Comparison of ENCODE assay signal across 2 cellular contexts in genomic region chr4:122099896-122100295, GRCh38.
TF ChIP-seq lines count a peak whose summit lies in the region.

No MANE protein-coding gene starts in this region.

TF ChIP-seq in IMR-90, 13 proteins besides CTCF, POLR2A, EP300 and RAD21:
- TF ChIP-seq FOS (IDR thresholded peaks at IDR 0.05; ENCODE audit: low read depth, low read length) (0 out of 2 replicates have a peak, but pooled peaks have one; percentile 5), ELK1 (IDR thresholded peaks at IDR 0.05; ENCODE audit: borderline replicate concordance, low read depth, low read length) (no peak)

TF ChIP-seq in H1, 55 proteins besides CTCF, POLR2A, EP300 and RAD21:
- no peak for TF ChIP-seq CTBP2 (IDR thresholded peaks at IDR 0.05; ENCODE audit: borderline replicate concordance, insufficient read depth, insufficient read length, low read length)
- no peak for TF ChIP-seq EZH2 (IDR thresholded peaks at IDR 0.05; ENCODE audit: low read depth, low read length, severe bottlenecking)
- TF ChIP-seq SP1 (IDR thresholded peaks at IDR 0.05; ENCODE audit: low read depth, low read length) = no peak
- TF ChIP-seq CBX5 (IDR thresholded peaks at IDR 0.05; ENCODE audit: low read depth, low read length) = no peak
- TF ChIP-seq, protein P1, sequence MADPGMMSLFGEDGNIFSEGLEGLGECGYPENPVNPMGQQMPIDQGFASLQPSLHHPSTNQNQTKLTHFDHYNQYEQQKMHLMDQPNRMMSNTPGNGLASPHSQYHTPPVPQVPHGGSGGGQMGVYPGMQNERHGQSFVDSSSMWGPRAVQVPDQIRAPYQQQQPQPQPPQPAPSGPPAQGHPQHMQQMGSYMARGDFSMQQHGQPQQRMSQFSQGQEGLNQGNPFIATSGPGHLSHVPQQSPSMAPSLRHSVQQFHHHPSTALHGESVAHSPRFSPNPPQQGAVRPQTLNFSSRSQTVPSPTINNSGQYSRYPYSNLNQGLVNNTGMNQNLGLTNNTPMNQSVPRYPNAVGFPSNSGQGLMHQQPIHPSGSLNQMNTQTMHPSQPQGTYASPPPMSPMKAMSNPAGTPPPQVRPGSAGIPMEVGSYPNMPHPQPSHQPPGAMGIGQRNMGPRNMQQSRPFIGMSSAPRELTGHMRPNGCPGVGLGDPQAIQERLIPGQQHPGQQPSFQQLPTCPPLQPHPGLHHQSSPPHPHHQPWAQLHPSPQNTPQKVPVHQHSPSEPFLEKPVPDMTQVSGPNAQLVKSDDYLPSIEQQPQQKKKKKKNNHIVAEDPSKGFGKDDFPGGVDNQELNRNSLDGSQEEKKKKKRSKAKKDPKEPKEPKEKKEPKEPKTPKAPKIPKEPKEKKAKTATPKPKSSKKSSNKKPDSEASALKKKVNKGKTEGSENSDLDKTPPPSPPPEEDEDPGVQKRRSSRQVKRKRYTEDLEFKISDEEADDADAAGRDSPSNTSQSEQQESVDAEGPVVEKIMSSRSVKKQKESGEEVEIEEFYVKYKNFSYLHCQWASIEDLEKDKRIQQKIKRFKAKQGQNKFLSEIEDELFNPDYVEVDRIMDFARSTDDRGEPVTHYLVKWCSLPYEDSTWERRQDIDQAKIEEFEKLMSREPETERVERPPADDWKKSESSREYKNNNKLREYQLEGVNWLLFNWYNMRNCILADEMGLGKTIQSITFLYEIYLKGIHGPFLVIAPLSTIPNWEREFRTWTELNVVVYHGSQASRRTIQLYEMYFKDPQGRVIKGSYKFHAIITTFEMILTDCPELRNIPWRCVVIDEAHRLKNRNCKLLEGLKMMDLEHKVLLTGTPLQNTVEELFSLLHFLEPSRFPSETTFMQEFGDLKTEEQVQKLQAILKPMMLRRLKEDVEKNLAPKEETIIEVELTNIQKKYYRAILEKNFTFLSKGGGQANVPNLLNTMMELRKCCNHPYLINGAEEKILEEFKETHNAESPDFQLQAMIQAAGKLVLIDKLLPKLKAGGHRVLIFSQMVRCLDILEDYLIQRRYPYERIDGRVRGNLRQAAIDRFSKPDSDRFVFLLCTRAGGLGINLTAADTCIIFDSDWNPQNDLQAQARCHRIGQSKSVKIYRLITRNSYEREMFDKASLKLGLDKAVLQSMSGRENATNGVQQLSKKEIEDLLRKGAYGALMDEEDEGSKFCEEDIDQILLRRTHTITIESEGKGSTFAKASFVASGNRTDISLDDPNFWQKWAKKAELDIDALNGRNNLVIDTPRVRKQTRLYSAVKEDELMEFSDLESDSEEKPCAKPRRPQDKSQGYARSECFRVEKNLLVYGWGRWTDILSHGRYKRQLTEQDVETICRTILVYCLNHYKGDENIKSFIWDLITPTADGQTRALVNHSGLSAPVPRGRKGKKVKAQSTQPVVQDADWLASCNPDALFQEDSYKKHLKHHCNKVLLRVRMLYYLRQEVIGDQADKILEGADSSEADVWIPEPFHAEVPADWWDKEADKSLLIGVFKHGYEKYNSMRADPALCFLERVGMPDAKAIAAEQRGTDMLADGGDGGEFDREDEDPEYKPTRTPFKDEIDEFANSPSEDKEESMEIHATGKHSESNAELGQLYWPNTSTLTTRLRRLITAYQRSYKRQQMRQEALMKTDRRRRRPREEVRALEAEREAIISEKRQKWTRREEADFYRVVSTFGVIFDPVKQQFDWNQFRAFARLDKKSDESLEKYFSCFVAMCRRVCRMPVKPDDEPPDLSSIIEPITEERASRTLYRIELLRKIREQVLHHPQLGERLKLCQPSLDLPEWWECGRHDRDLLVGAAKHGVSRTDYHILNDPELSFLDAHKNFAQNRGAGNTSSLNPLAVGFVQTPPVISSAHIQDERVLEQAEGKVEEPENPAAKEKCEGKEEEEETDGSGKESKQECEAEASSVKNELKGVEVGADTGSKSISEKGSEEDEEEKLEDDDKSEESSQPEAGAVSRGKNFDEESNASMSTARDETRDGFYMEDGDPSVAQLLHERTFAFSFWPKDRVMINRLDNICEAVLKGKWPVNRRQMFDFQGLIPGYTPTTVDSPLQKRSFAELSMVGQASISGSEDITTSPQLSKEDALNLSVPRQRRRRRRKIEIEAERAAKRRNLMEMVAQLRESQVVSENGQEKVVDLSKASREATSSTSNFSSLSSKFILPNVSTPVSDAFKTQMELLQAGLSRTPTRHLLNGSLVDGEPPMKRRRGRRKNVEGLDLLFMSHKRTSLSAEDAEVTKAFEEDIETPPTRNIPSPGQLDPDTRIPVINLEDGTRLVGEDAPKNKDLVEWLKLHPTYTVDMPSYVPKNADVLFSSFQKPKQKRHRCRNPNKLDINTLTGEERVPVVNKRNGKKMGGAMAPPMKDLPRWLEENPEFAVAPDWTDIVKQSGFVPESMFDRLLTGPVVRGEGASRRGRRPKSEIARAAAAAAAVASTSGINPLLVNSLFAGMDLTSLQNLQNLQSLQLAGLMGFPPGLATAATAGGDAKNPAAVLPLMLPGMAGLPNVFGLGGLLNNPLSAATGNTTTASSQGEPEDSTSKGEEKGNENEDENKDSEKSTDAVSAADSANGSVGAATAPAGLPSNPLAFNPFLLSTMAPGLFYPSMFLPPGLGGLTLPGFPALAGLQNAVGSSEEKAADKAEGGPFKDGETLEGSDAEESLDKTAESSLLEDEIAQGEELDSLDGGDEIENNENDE (IDR thresholded peaks at IDR 0.05; ENCODE audit: insufficient replicate concordance, low read length) = no peak
- no peak for TF ChIP-seq RBBP5 (IDR thresholded peaks at IDR 0.05; ENCODE audit: borderline replicate concordance, low read depth, low read length)
- TF ChIP-seq, protein P2, sequence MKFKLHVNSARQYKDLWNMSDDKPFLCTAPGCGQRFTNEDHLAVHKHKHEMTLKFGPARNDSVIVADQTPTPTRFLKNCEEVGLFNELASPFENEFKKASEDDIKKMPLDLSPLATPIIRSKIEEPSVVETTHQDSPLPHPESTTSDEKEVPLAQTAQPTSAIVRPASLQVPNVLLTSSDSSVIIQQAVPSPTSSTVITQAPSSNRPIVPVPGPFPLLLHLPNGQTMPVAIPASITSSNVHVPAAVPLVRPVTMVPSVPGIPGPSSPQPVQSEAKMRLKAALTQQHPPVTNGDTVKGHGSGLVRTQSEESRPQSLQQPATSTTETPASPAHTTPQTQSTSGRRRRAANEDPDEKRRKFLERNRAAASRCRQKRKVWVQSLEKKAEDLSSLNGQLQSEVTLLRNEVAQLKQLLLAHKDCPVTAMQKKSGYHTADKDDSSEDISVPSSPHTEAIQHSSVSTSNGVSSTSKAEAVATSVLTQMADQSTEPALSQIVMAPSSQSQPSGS (IDR thresholded peaks at IDR 0.05; ENCODE audit: low read length) = no peak
- no peak for TF ChIP-seq HDAC2 (IDR thresholded peaks at IDR 0.05; ENCODE audit: borderline replicate concordance in 1 of 2, low read depth in 2 of 2, low read length in 2 of 2)
TF ChIP-seq in H1: peak in this region for 0.
